ENCODE assay signal across 1 cellular context in genomic region chr1:162712317-162713029, GRCh38.
TF ChIP-seq lines count a peak whose summit lies in the region.

No MANE protein-coding gene starts in this region.

TF ChIP-seq in IMR-90, 13 proteins besides CTCF, POLR2A, EP300 and RAD21 (continued from another document):
- no peak for TF ChIP-seq RCOR1 (IDR thresholded peaks at IDR 0.05; ENCODE audit: insufficient replicate concordance, low read length)
